ENCODE assay signal across 1 cellular context in the genomic region with DNA sequence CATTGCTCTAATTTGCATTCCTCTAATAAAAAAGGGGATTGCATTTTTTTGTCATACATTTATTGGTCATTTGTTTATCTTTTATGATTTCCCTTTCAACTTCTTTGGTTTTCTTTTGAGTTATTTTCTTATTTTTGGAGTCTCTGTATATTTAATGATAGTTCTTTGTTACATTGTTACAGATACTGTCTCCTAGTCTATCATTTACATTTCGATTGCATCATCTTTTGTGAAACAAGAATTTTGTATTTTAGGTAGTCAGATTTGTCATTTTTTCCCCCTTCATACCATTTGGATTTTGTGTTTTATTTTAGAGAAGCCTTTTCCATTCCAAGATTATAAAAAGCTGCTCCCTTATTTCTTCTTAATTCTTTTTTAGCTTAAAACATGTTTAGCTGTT.
TF ChIP-seq lines count a peak whose summit lies in the region.

No MANE protein-coding gene starts in this region.

TF ChIP-seq in K562, 482 proteins besides CTCF, POLR2A, EP300 and RAD21 (continued from another document):
- TF ChIP-seq, protein P1, sequence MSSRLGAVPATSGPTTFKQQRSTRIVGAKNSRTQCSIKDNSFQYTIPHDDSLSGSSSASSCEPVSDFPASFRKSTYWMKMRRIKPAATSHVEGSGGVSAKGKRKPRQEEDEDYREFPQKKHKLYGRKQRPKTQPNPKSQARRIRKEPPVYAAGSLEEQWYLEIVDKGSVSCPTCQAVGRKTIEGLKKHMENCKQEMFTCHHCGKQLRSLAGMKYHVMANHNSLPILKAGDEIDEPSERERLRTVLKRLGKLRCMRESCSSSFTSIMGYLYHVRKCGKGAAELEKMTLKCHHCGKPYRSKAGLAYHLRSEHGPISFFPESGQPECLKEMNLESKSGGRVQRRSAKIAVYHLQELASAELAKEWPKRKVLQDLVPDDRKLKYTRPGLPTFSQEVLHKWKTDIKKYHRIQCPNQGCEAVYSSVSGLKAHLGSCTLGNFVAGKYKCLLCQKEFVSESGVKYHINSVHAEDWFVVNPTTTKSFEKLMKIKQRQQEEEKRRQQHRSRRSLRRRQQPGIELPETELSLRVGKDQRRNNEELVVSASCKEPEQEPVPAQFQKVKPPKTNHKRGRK (tag; IDR thresholded peaks at IDR 0.05), result 0 out of 2 replicates have a peak, but pooled peaks have one; percentile 51
- TF ChIP-seq, protein P2, sequence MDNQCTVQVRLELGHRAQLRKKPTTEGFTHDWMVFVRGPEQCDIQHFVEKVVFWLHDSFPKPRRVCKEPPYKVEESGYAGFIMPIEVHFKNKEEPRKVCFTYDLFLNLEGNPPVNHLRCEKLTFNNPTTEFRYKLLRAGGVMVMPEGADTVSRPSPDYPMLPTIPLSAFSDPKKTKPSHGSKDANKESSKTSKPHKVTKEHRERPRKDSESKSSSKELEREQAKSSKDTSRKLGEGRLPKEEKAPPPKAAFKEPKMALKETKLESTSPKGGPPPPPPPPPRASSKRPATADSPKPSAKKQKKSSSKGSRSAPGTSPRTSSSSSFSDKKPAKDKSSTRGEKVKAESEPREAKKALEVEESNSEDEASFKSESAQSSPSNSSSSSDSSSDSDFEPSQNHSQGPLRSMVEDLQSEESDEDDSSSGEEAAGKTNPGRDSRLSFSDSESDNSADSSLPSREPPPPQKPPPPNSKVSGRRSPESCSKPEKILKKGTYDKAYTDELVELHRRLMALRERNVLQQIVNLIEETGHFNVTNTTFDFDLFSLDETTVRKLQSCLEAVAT (IDR thresholded peaks at IDR 0.05), result no peak
- TF ChIP-seq CCAR2 (IDR thresholded peaks at IDR 0.05; ENCODE audit: low read depth, low read length) (no peak), SOX6 (IDR thresholded peaks at IDR 0.05) (peak; percentile 24; the same call in 1 of the 2 replicates), JUND (IDR thresholded peaks at IDR 0.05; ENCODE audit: borderline replicate concordance, low read depth, low read length) (peak; percentile 54; the same call in 1 of the 2 replicates), JUND (tag; IDR thresholded peaks at IDR 0.05; ENCODE audit: borderline replicate concordance, low read depth, low read length) (no peak; the same call in 2 of the 3 replicates), ZNF766 (CRISPR knock-in tag; conservative IDR thresholded peaks at IDR 0.05) (no peak), NR4A1 (CRISPR knock-in tag; IDR thresholded peaks at IDR 0.05) (no peak), NR4A1 (tag; IDR thresholded peaks at IDR 0.05) (no peak), FOXK2 (conservative IDR thresholded peaks at IDR 0.05 in 1 of 2, IDR thresholded peaks at IDR 0.05 in 1 of 2; ENCODE audit: low read depth in 2 of 2) (no peak), ILK (tag; IDR thresholded peaks at IDR 0.05; ENCODE audit: borderline replicate concordance, low read depth) (no peak), ZNF695 (CRISPR knock-in tag; IDR thresholded peaks at IDR 0.05) (no peak), ATF7 (IDR thresholded peaks at IDR 0.05) (peak; percentile 76), TRIM24 (IDR thresholded peaks at IDR 0.05) (peak; percentile 87 to 88; a peak in 3 of 4 replicates), ZFX (CRISPR knock-in tag; IDR thresholded peaks at IDR 0.05) (no peak), TBL1XR1 (IDR thresholded peaks at IDR 0.05; ENCODE audit: low read length in 2 of 2) (no peak), ZC3H11A (IDR thresholded peaks at IDR 0.05; ENCODE audit: low read depth, low read length) (no peak), POLR2H (tag; IDR thresholded peaks at IDR 0.05; ENCODE audit: low read depth) (0 out of 2 replicates have a peak, but pooled peaks have one; percentile 27), SMARCC2 (IDR thresholded peaks at IDR 0.05; ENCODE audit: low read depth) (peak; percentile 56; the same call in 1 of the 2 replicates), SAP30 (IDR thresholded peaks at IDR 0.05; ENCODE audit: borderline replicate concordance, insufficient read depth, low read depth, low read length, poor library complexity, severe bottlenecking) (no peak), KLF13 (tag; IDR thresholded peaks at IDR 0.05; ENCODE audit: borderline replicate concordance, low read depth) (no peak)
- TF ChIP-seq, protein P3, sequence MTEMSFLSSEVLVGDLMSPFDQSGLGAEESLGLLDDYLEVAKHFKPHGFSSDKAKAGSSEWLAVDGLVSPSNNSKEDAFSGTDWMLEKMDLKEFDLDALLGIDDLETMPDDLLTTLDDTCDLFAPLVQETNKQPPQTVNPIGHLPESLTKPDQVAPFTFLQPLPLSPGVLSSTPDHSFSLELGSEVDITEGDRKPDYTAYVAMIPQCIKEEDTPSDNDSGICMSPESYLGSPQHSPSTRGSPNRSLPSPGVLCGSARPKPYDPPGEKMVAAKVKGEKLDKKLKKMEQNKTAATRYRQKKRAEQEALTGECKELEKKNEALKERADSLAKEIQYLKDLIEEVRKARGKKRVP (CRISPR knock-in tag; IDR thresholded peaks at IDR 0.05), result peak; percentile 94
- TF ChIP-seq, protein P4, sequence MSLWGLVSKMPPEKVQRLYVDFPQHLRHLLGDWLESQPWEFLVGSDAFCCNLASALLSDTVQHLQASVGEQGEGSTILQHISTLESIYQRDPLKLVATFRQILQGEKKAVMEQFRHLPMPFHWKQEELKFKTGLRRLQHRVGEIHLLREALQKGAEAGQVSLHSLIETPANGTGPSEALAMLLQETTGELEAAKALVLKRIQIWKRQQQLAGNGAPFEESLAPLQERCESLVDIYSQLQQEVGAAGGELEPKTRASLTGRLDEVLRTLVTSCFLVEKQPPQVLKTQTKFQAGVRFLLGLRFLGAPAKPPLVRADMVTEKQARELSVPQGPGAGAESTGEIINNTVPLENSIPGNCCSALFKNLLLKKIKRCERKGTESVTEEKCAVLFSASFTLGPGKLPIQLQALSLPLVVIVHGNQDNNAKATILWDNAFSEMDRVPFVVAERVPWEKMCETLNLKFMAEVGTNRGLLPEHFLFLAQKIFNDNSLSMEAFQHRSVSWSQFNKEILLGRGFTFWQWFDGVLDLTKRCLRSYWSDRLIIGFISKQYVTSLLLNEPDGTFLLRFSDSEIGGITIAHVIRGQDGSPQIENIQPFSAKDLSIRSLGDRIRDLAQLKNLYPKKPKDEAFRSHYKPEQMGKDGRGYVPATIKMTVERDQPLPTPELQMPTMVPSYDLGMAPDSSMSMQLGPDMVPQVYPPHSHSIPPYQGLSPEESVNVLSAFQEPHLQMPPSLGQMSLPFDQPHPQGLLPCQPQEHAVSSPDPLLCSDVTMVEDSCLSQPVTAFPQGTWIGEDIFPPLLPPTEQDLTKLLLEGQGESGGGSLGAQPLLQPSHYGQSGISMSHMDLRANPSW (CRISPR knock-in tag; IDR thresholded peaks at IDR 0.05), result no peak
- TF ChIP-seq, protein P5, sequence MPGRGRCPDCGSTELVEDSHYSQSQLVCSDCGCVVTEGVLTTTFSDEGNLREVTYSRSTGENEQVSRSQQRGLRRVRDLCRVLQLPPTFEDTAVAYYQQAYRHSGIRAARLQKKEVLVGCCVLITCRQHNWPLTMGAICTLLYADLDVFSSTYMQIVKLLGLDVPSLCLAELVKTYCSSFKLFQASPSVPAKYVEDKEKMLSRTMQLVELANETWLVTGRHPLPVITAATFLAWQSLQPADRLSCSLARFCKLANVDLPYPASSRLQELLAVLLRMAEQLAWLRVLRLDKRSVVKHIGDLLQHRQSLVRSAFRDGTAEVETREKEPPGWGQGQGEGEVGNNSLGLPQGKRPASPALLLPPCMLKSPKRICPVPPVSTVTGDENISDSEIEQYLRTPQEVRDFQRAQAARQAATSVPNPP (IDR thresholded peaks at IDR 0.05; ENCODE audit: borderline replicate concordance, insufficient read depth, insufficient read length), result no peak
- TF ChIP-seq, protein P6, sequence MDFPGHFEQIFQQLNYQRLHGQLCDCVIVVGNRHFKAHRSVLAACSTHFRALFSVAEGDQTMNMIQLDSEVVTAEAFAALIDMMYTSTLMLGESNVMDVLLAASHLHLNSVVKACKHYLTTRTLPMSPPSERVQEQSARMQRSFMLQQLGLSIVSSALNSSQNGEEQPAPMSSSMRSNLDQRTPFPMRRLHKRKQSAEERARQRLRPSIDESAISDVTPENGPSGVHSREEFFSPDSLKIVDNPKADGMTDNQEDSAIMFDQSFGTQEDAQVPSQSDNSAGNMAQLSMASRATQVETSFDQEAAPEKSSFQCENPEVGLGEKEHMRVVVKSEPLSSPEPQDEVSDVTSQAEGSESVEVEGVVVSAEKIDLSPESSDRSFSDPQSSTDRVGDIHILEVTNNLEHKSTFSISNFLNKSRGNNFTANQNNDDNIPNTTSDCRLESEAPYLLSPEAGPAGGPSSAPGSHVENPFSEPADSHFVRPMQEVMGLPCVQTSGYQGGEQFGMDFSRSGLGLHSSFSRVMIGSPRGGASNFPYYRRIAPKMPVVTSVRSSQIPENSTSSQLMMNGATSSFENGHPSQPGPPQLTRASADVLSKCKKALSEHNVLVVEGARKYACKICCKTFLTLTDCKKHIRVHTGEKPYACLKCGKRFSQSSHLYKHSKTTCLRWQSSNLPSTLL (IDR thresholded peaks at IDR 0.05), result no peak
